ENCODE assay signal across 22 cellular contexts in genomic region chr18:36126668-36127067, GRCh38. TPM values are rescaled to one million over a fixed set of nuclear protein-coding genes. Genes with fewer than 3 reads are reported as not detected.
A peak's percentile ranks its signal among the peaks of the same experiment; 100 is the strongest.
DNase-seq lines count a peak whose midpoint lies in the region; ATAC-seq, FAIRE-seq and TF ChIP-seq lines count a peak whose summit lies in the region.
"Had no signal": no experiment of that assay in that cellular context is flagged by ENCODE, and none has a peak within 500 bp of the region (broad histone marks: within the 10 kb centered on the region; RNA-seq: fewer than 3 reads in every experiment).

No MANE protein-coding gene starts in this region.

- FAIRE-seq in GM12878 (lab: Jason Lieb, UNC), result no peak

- CTCF ChIA-PET in A673 (lab: Charles Lee) (no interaction called here), GM12878 (lab: Yijun Ruan, JAX) (interaction anchor here (1.0 to 4.2 kb wide), 3 partner anchors 105 to 160 kb away, joined by 3 to 20 read pairs (median 4); no protein-coding TSS in a partner anchor)
- CTCF ChIA-PET in CD8-positive, alpha-beta memory T cell (lab: Charles Lee), result no interaction called here

- RAD21 ChIA-PET in GM12878 (lab: Charles Lee; ENCODE audit: unreplicated experiment), result interaction anchor here (0.7 kb wide), 1 partner anchor 61 kb away, joined by 3 read pairs; no protein-coding TSS in a partner anchor

- in situ Hi-C loops in GM12878 (cut with MboI), result no loop called here

- TF ChIP-seq POLR2A in GM12878 (IDR thresholded peaks at IDR 0.05; ENCODE audit: low read depth, low read length), result no peak

- H3K27ac Mint-ChIP-seq in CD8-positive, alpha-beta memory T cell, result peak overlapping the region in 3 of 8 donors; percentile 6 to 35 (median 14)
- H3K27ac Mint-ChIP-seq: activated CD4-positive, alpha-beta T cell treated with anti-CD3 and anti-CD28 coated beads, Interleukin-2, amount 10 ng/mL, durations not matched to agents 7 days and 5 days; activated naive CD4-positive, alpha-beta T cell treated with anti-CD3 and anti-CD28 coated beads for 36 hours; stimulated activated naive CD8-positive, alpha-beta T cell treated with anti-CD3 and anti-CD28 coated beads, Interleukin-15, amount 100 ng/mL, for 72 hours had no signal

- no peak overlapping the region for H3K9ac ChIP-seq in GM12878 (ENCODE audit: control insufficient read depth, insufficient read depth, low read length)

- H3K4me1 ChIP-seq in A673 (ENCODE audit: insufficient read depth, low read length, poor library complexity, severe bottlenecking) (peaks cover 9% of the 10 kb centered on the region), GM12878 (ENCODE audit: control insufficient read depth, insufficient read depth, low read length) (peaks cover 4% of the 10 kb centered on the region; the same call in 1 of the 2 replicates)
- peaks cover 23% of the 10 kb centered on the region for H3K4me1 ChIP-seq in CD8-positive, alpha-beta memory T cell (ENCODE audit: insufficient read depth, low read length)

- DNase-seq in A673 (ENCODE audit: low spot score) (no peak), GM12878 (ENCODE audit: low read depth, low spot score) (no peak)
- DNase-seq in CD8-positive, alpha-beta memory T cell, result no peak
- DNase-seq: activated CD4-positive, alpha-beta T cell treated with anti-CD3 and anti-CD28 coated beads, Interleukin-2, amount 10 ng/mL, durations not matched to agents 7 days and 5 days; activated naive CD4-positive, alpha-beta T cell treated with anti-CD3 and anti-CD28 coated beads for 36 hours; effector CD4-positive, alpha-beta T cell; EL; erythroblast; foreskin keratinocyte; H7; hypothalamus; islet precursor cell; NCI-H1048; NCI-H1930; NCI-H226; NCI-H774; occipital lobe; stimulated activated CD4-positive, alpha-beta T cell treated with anti-CD3 and anti-CD28 coated beads, Interleukin-4, amount 100 ng/mL, for 24 hours; stimulated activated naive CD8-positive, alpha-beta T cell treated with anti-CD3 and anti-CD28 coated beads, Interleukin-15, amount 100 ng/mL, for 72 hours had no signal

- H3K27ac ChIP-seq in A673 (ENCODE audit: low read depth, low read length, poor library complexity, severe bottlenecking) (no peak overlapping the region), GM12878 (ENCODE audit: control insufficient read depth, insufficient read depth) (no peak overlapping the region)
- no peak overlapping the region for H3K27ac ChIP-seq in CD8-positive, alpha-beta memory T cell (ENCODE audit: low read depth, low read length)
- H3K27ac ChIP-seq: foreskin keratinocyte, tibial nerve had no signal

- intact Hi-C loops in A673 (cut with micrococcal nuclease; ENCODE audit: unreplicated experiment), result no loop called here
- intact Hi-C loops in GM12878 (cut with micrococcal nuclease; ENCODE audit: unreplicated experiment), result loop anchor here (5.0 kb wide), 1 partner anchor 109 kb away; no protein-coding TSS in a partner anchor

- no peak for ATAC-seq in GM12878
- ATAC-seq in GM21619 (IDR thresholded peaks at IDR 0.05; ENCODE audit: unreplicated experiment), result no peak
- no peak for ATAC-seq in HG02852 (IDR thresholded peaks at IDR 0.05; ENCODE audit: unreplicated experiment)
- ATAC-seq: foreskin keratinocyte; stimulated activated naive CD8-positive, alpha-beta T cell treated with anti-CD3 and anti-CD28 coated beads, Interleukin-15, amount 100 ng/mL, for 72 hours had no signal

- no peaks in the 10 kb centered on the region for H3K9me3 ChIP-seq in A673 (ENCODE audit: low read depth, low read length, poor library complexity, severe bottlenecking)
- no peaks in the 10 kb centered on the region for H3K9me3 ChIP-seq in CD8-positive, alpha-beta memory T cell (ENCODE audit: low read length)
- H3K9me3 ChIP-seq in GM12878 (replicated peaks; ENCODE audit: control insufficient read depth, insufficient read depth, low read length), result peaks cover 3% of the 10 kb centered on the region; the same call in 2 of the 3 replicates
- H3K9me3 ChIP-seq: tibial nerve had no signal

- no peak overlapping the region for H2AFZ ChIP-seq in GM12878 (ENCODE audit: control insufficient read depth, low read depth, low read length)

- H3K4me2 ChIP-seq in GM12878 (ENCODE audit: control insufficient read depth, insufficient read depth), result no peak overlapping the region

- POLR2A ChIA-PET in A673 (lab: Charles Lee; ENCODE audit: low non-redundant PET), result no interaction called here
- POLR2A ChIA-PET in CD8-positive, alpha-beta memory T cell (lab: Charles Lee), result no interaction called here
- POLR2A ChIA-PET in GM12878 (lab: Charles Lee), result no interaction called here

- TF ChIP-seq CTCF in A673 (conservative IDR thresholded peaks at IDR 0.05; ENCODE audit: low read depth, low read length) (no peak), GM12878 (IDR thresholded peaks at IDR 0.05 in 2 of 3, conservative IDR thresholded peaks at IDR 0.05 in 1 of 3; ENCODE audit: control insufficient read depth in 2 of 3, extremely low read depth in 1 of 3, insufficient read depth in 1 of 3, low read depth in 3 of 3, low read length in 3 of 3) (no peak)

- WGBS in GM12878 (ENCODE audit: insufficient coverage, insufficient replicate concordance, low lambda C conversion rate, missing lambda C conversion rate), result 84% methylated on average over 8 of the region's 8 CpGs

- SMC1A ChIA-PET in GM12878 (lab: Charles Lee; ENCODE audit: uncharacterized antibody, unreplicated experiment), result interaction anchor here (0.6 to 0.9 kb wide), 2 partner anchors 115 to 409 kb away, joined by 3 read pairs; no protein-coding TSS in a partner anchor

- peak overlapping the region in 6 of 7 donors; percentile 14 to 83 (median 52) for H3K4me3 Mint-ChIP-seq in CD8-positive, alpha-beta memory T cell
- H3K4me3 Mint-ChIP-seq: activated naive CD4-positive, alpha-beta T cell treated with anti-CD3 and anti-CD28 coated beads for 36 hours had no signal

- H3K9me3 Mint-ChIP-seq in CD8-positive, alpha-beta memory T cell, result no peaks in the 10 kb centered on the region
- H3K9me3 Mint-ChIP-seq: activated CD4-positive, alpha-beta T cell treated with anti-CD3 and anti-CD28 coated beads, Interleukin-2, amount 10 ng/mL, durations not matched to agents 7 days and 5 days; activated naive CD4-positive, alpha-beta T cell treated with anti-CD3 and anti-CD28 coated beads for 36 hours; stimulated activated naive CD8-positive, alpha-beta T cell treated with anti-CD3 and anti-CD28 coated beads, Interleukin-15, amount 100 ng/mL, for 72 hours had no signal

- BruUV-seq in A673 (replicated peaks; lab: Mats Ljungman, UMichigan), result TSS peak; percentile 26
- BruUV-seq in GM12878 (replicated peaks; lab: Mats Ljungman, UMichigan), result no TSS peak

- TF ChIP-seq EP300 in GM12878 (IDR thresholded peaks at IDR 0.05; ENCODE audit: borderline replicate concordance in 1 of 2, control insufficient read depth in 1 of 2, low read depth in 2 of 2, low read length in 2 of 2), result no peak

- H3K36me3 ChIP-seq in A673 (ENCODE audit: insufficient read depth, low read length, poor library complexity, severe bottlenecking) (peaks cover 33% of the 10 kb centered on the region), GM12878 (ENCODE audit: control insufficient read depth in 2 of 2, insufficient read depth in 2 of 2, low read length in 1 of 2) (peaks cover 0 to 3% of the 10 kb centered on the region in 2 experiments; a peak in 2 of 4 replicates)
- H3K36me3 ChIP-seq in CD8-positive, alpha-beta memory T cell (ENCODE audit: insufficient read depth, low read length), result peaks cover 13% of the 10 kb centered on the region

- no peaks in the 10 kb centered on the region for H4K20me1 ChIP-seq in GM12878 (ENCODE audit: control insufficient read depth, insufficient read depth)

- peaks cover 35 to 55% (median 55%) of the 10 kb centered on the region in 3 donors for H3K4me1 Mint-ChIP-seq in CD8-positive, alpha-beta memory T cell

- no peak for TF ChIP-seq RAD21 in GM12878 (IDR thresholded peaks at IDR 0.05; ENCODE audit: insufficient read depth, low read depth, low read length)

- H3K27me3 Mint-ChIP-seq in CD8-positive, alpha-beta memory T cell, result no peaks in the 10 kb centered on the region
- H3K27me3 Mint-ChIP-seq: activated CD4-positive, alpha-beta T cell treated with anti-CD3 and anti-CD28 coated beads, Interleukin-2, amount 10 ng/mL, durations not matched to agents 7 days and 5 days; stimulated activated naive CD8-positive, alpha-beta T cell treated with anti-CD3 and anti-CD28 coated beads, Interleukin-15, amount 100 ng/mL, for 72 hours had no signal

- peaks cover 41% of the 10 kb centered on the region for H3K79me2 ChIP-seq in GM12878 (ENCODE audit: control insufficient read depth, insufficient read depth, low read length)

- H3K4me3 ChIP-seq in A673 (ENCODE audit: low read depth, low read length, poor library complexity, severe bottlenecking) (no peak overlapping the region), GM12878 (no peak overlapping the region)
- no peak overlapping the region for H3K4me3 ChIP-seq in CD8-positive, alpha-beta memory T cell (ENCODE audit: low read length)
- H3K4me3 ChIP-seq: tibial nerve had no signal

- H3K27me3 ChIP-seq in A673 (replicated peaks; ENCODE audit: insufficient read depth, low read depth, low read length, poor library complexity) (no peaks in the 10 kb centered on the region), GM12878 (replicated peaks in 1 of 2; ENCODE audit: control insufficient read depth in 2 of 2, insufficient read depth in 2 of 2, low read length in 1 of 2) (no peaks in the 10 kb centered on the region)
- H3K27me3 ChIP-seq in CD8-positive, alpha-beta memory T cell (ENCODE audit: insufficient read depth, low read length, poor library complexity, severe bottlenecking), result no peaks in the 10 kb centered on the region
- H3K27me3 ChIP-seq: foreskin keratinocyte, tibial nerve had no signal

- peaks cover 0 to 63% (median 5%) of the 10 kb centered on the region in 3 donors for H3K36me3 Mint-ChIP-seq in CD8-positive, alpha-beta memory T cell

RNA-seq across cellular contexts. Expression of gene SLC39A6, which starts 2.5 kb away (rescaled TPM):
- 58.1 and 70.7 TPM in 2 replicates for total RNA-seq in A673 (2021)
- total RNA-seq in CD8-positive, alpha-beta memory T cell, result 10 to 100 TPM; 43.8 to 44.8 TPM
- 33.1 TPM for polyA plus RNA-seq in CD8-positive, alpha-beta memory T cell
- total RNA-seq in GM12878 (2013; cell fraction: nucleolus; rRNA removed), result 49.7 and 61.2 TPM in 2 replicates
- total RNA-seq in GM12878 (2014; rRNA removed), result 53.3 and 58.1 TPM in 2 replicates
- total RNA-seq in GM12878 (2014; rRNA removed; fragmentation: Illumina TruSeq; extraction: Trizol), result 54.8 and 54.9 TPM in 2 replicates
- 31.5 and 31.8 TPM in 2 replicates for total RNA-seq in GM12878 (2021)
- polyA plus RNA-seq in GM12878 (2011; ENCODE audit: low read depth), result 22.7 TPM
- polyA plus RNA-seq in GM12878 (2011; rRNA removed), result 65.1 and 65.9 TPM in 2 replicates
- polyA plus RNA-seq in GM12878 (2011; cell fraction: cytosol; rRNA removed), result 37.4 and 45.2 TPM in 2 replicates
- 27.5 and 31.7 TPM in 2 replicates for polyA plus RNA-seq in GM12878 (2011; cell fraction: nucleus; rRNA removed)
- polyA plus RNA-seq in GM12878 (2012), result 20.1 and 22.9 TPM in 2 replicates
- polyA plus RNA-seq in GM12878 (2014; fragmentation: Illumina TruSeq; extraction: Trizol), result 51.5 and 60.6 TPM in 2 replicates
- 10 to 100 TPM; 12.4 to 19.5 TPM for polyA plus RNA-seq in GM12878 (2014; fragmentation: Nextera tagmentation; extraction: Ambion mirVana)
- polyA plus RNA-seq in GM12878 (2014; rRNA removed), result 27.7 and 34.1 TPM in 2 replicates
- 10 to 100 TPM; 38.7 to 43.9 TPM for polyA plus RNA-seq in GM12878 (2016; fragmentation: Nextera tagmentation; extraction: Ambion mirVana)
- 66.1 and 89.0 TPM in 2 replicates for polyA minus RNA-seq in GM12878 (2011; rRNA and poly(A)+ RNA removed)
- polyA minus RNA-seq in GM12878 (2011; cell fraction: cytosol; rRNA and poly(A)+ RNA removed), result 13.1 and 16.2 TPM in 2 replicates
- polyA minus RNA-seq in GM12878 (2011; cell fraction: nucleus; rRNA and poly(A)+ RNA removed), result 10.6 and 15.5 TPM in 2 replicates

RNA-seq across cellular contexts. Expression of gene ELP2, which starts 3.0 kb away (rescaled TPM):
- total RNA-seq in A673 (2021) (96.5 and 110 TPM in 2 replicates), GM12878 (2014; rRNA removed) (117 and 145 TPM in 2 replicates), GM12878 (2014; rRNA removed; fragmentation: Illumina TruSeq; extraction: Trizol) (58.9 and 59.8 TPM in 2 replicates), GM12878 (2021) (88.8 and 92.8 TPM in 2 replicates)
- total RNA-seq in CD8-positive, alpha-beta memory T cell, result 10 to 100 TPM; 85.8 to 89.6 TPM
- 64.1 TPM for polyA plus RNA-seq in CD8-positive, alpha-beta memory T cell
- 502 and 522 TPM in 2 replicates for total RNA-seq in GM12878 (2013; cell fraction: nucleolus; rRNA removed)
- polyA plus RNA-seq in GM12878 (2011; ENCODE audit: low read depth), result 85.1 TPM
- polyA plus RNA-seq in GM12878 (2011; rRNA removed) (134 and 180 TPM in 2 replicates), GM12878 (2014; fragmentation: Illumina TruSeq; extraction: Trizol) (56.9 and 73.2 TPM in 2 replicates), GM12878 (2014; fragmentation: Nextera tagmentation; extraction: Ambion mirVana) (10 to 100 TPM; 90.6 to 90.7 TPM), GM12878 (2014; rRNA removed) (58.4 and 65.5 TPM in 2 replicates), GM12878 (2016; fragmentation: Nextera tagmentation; extraction: Ambion mirVana) (10 to 100 TPM; 76.9 to 86.4 TPM)
- polyA plus RNA-seq in GM12878 (2011; cell fraction: cytosol; rRNA removed), result 57.9 and 70.0 TPM in 2 replicates
- polyA plus RNA-seq in GM12878 (2011; cell fraction: nucleus; rRNA removed), result 110 and 124 TPM in 2 replicates
- polyA plus RNA-seq in GM12878 (2012), result 98.3 and 108 TPM in 2 replicates
- polyA minus RNA-seq in GM12878 (2011; rRNA and poly(A)+ RNA removed), result 139 and 161 TPM in 2 replicates
- 40.2 and 47.3 TPM in 2 replicates for polyA minus RNA-seq in GM12878 (2011; cell fraction: cytosol; rRNA and poly(A)+ RNA removed)
- 111 and 131 TPM in 2 replicates for polyA minus RNA-seq in GM12878 (2011; cell fraction: nucleus; rRNA and poly(A)+ RNA removed)

RNA-seq across cellular contexts. Expression of gene RPRD1A, which starts 59.3 kb away (rescaled TPM):
- total RNA-seq in A673 (2021), result 65.1 and 66.1 TPM in 2 replicates
- 10 to 100 TPM; 22.0 to 23.5 TPM for total RNA-seq in CD8-positive, alpha-beta memory T cell
- 8.7 TPM for polyA plus RNA-seq in CD8-positive, alpha-beta memory T cell
- 245 and 246 TPM in 2 replicates for total RNA-seq in GM12878 (2013; cell fraction: nucleolus; rRNA removed)
- total RNA-seq in GM12878 (2014; rRNA removed), result 38.6 and 45.0 TPM in 2 replicates
- 36.0 and 36.9 TPM in 2 replicates for total RNA-seq in GM12878 (2014; rRNA removed; fragmentation: Illumina TruSeq; extraction: Trizol)
- 35.3 and 36.4 TPM in 2 replicates for total RNA-seq in GM12878 (2021)
- polyA plus RNA-seq in GM12878 (2011; ENCODE audit: low read depth), result 11.4 TPM
- 66.2 and 110 TPM in 2 replicates for polyA plus RNA-seq in GM12878 (2011; rRNA removed)
- 17.7 and 19.5 TPM in 2 replicates for polyA plus RNA-seq in GM12878 (2011; cell fraction: cytosol; rRNA removed)
- 117 and 123 TPM in 2 replicates for polyA plus RNA-seq in GM12878 (2011; cell fraction: nucleus; rRNA removed)
- polyA plus RNA-seq in GM12878 (2012), result 16.4 and 18.6 TPM in 2 replicates
- polyA plus RNA-seq in GM12878 (2014; fragmentation: Illumina TruSeq; extraction: Trizol), result 33.6 and 40.2 TPM in 2 replicates
- 10 to 100 TPM; 16.2 to 19.1 TPM for polyA plus RNA-seq in GM12878 (2014; fragmentation: Nextera tagmentation; extraction: Ambion mirVana)
- 31.2 and 33.8 TPM in 2 replicates for polyA plus RNA-seq in GM12878 (2014; rRNA removed)
- 10 to 100 TPM; 36.8 to 37.5 TPM for polyA plus RNA-seq in GM12878 (2016; fragmentation: Nextera tagmentation; extraction: Ambion mirVana)
- polyA minus RNA-seq in GM12878 (2011; rRNA and poly(A)+ RNA removed), result 34.9 and 36.1 TPM in 2 replicates
- polyA minus RNA-seq in GM12878 (2011; cell fraction: cytosol; rRNA and poly(A)+ RNA removed), result 13.0 and 13.9 TPM in 2 replicates
- 65.8 and 104 TPM in 2 replicates for polyA minus RNA-seq in GM12878 (2011; cell fraction: nucleus; rRNA and poly(A)+ RNA removed)
